Comparison of ENCODE assay signal across 1 cellular context in genomic region chr1:154272217-154272998, GRCh38.
TF ChIP-seq lines count a peak whose summit lies in the region.

TSS of gene HAX1 (plus strand) at chr1:154272629. CDS start at chr1:154272724, 95 bp downstream.

TF ChIP-seq in HEK293, 187 proteins besides CTCF, POLR2A, EP300 and RAD21 (continued from another document and continues in another):
- TF ChIP-seq ZNF518A (tag by site-specific recombination; conservative IDR thresholded peaks at IDR 0.05; ENCODE audit: low read depth): peak; percentile 41; the same call in 1 of the 2 replicates
- no peak for TF ChIP-seq ZNF394 (tag by site-specific recombination; IDR thresholded peaks at IDR 0.05; ENCODE audit: borderline replicate concordance)
- peak; percentile 16; the same call in 1 of the 2 replicates for TF ChIP-seq YY1 (tag by site-specific recombination; IDR thresholded peaks at IDR 0.05)
- TF ChIP-seq ZNF670 (tag by site-specific recombination; IDR thresholded peaks at IDR 0.05; ENCODE audit: low read depth): no peak
- peak; percentile 94 for TF ChIP-seq ZBTB21 (tag by site-specific recombination; IDR thresholded peaks at IDR 0.05)
- TF ChIP-seq PATZ1 (tag by site-specific recombination; IDR thresholded peaks at IDR 0.05): peak; percentile 84
- no peak for TF ChIP-seq GLIS1 (tag by site-specific recombination; IDR thresholded peaks at IDR 0.05)
- TF ChIP-seq ZNF785 (tag by site-specific recombination; IDR thresholded peaks at IDR 0.05): no peak
- TF ChIP-seq ZNF324 (tag by site-specific recombination; IDR thresholded peaks at IDR 0.05): no peak
- no peak for TF ChIP-seq HIC1 (tag by site-specific recombination; IDR thresholded peaks at IDR 0.05)
- peak; percentile 87 for TF ChIP-seq ZNF513 (tag by site-specific recombination; IDR thresholded peaks at IDR 0.05)
- TF ChIP-seq ZNF548 (tag by site-specific recombination; IDR thresholded peaks at IDR 0.05): no peak
- no peak for TF ChIP-seq ZNF354C (tag by site-specific recombination; IDR thresholded peaks at IDR 0.05; ENCODE audit: borderline replicate concordance, low read depth)
- TF ChIP-seq ZNF133 (tag by site-specific recombination; IDR thresholded peaks at IDR 0.05): no peak
- 0 out of 2 replicates have a peak, but pooled peaks have one; percentile 14 for TF ChIP-seq ZNF76 (tag by site-specific recombination; IDR thresholded peaks at IDR 0.05; ENCODE audit: borderline replicate concordance, low read depth)
- TF ChIP-seq ZNF792 (tag by site-specific recombination; IDR thresholded peaks at IDR 0.05): no peak
- TF ChIP-seq ZNF558 (tag by site-specific recombination; IDR thresholded peaks at IDR 0.05): no peak; the same call in 1 of the 2 replicates
- TF ChIP-seq SP3 (tag by site-specific recombination; IDR thresholded peaks at IDR 0.05): peak; percentile 93
- no peak for TF ChIP-seq GLIS2 (tag by site-specific recombination; IDR thresholded peaks at IDR 0.05)
- TF ChIP-seq ZSCAN30 (tag by site-specific recombination; IDR thresholded peaks at IDR 0.05): peak; percentile 66
- no peak for TF ChIP-seq SALL2 (tag by site-specific recombination; IDR thresholded peaks at IDR 0.05; ENCODE audit: borderline replicate concordance)
- TF ChIP-seq ZNF623 (tag by site-specific recombination; IDR thresholded peaks at IDR 0.05): no peak
- no peak for TF ChIP-seq ZNF280C (tag by site-specific recombination; IDR thresholded peaks at IDR 0.05)
- peak; percentile 97 for TF ChIP-seq ZNF629 (tag by site-specific recombination; IDR thresholded peaks at IDR 0.05)
- no peak for TF ChIP-seq ZNF426 (tag by site-specific recombination; IDR thresholded peaks at IDR 0.05)
- no peak for TF ChIP-seq ZNF174 (tag by site-specific recombination; IDR thresholded peaks at IDR 0.05)
- TF ChIP-seq ZNF776 (tag by site-specific recombination; IDR thresholded peaks at IDR 0.05; ENCODE audit: borderline replicate concordance): no peak
- peak; percentile 19; the same call in 1 of the 2 replicates for TF ChIP-seq ZFP69B (tag by site-specific recombination; IDR thresholded peaks at IDR 0.05)
- TF ChIP-seq ZNF677 (tag by site-specific recombination; IDR thresholded peaks at IDR 0.05): no peak
- TF ChIP-seq ZNF266 (tag by site-specific recombination; IDR thresholded peaks at IDR 0.05; ENCODE audit: low read depth): no peak; the same call in 1 of the 2 replicates
- no peak for TF ChIP-seq ZNF433 (tag by site-specific recombination; IDR thresholded peaks at IDR 0.05; ENCODE audit: low read depth)
- peak; percentile 72 for TF ChIP-seq KLF16 (tag by site-specific recombination; IDR thresholded peaks at IDR 0.05)
- TF ChIP-seq ZNF585B (tag by site-specific recombination; IDR thresholded peaks at IDR 0.05): no peak
- no peak for TF ChIP-seq ZNF830 (tag by site-specific recombination; IDR thresholded peaks at IDR 0.05; ENCODE audit: low read depth)
- no peak for TF ChIP-seq ZSCAN23 (tag by site-specific recombination; IDR thresholded peaks at IDR 0.05)
- no peak for TF ChIP-seq ZNF26 (tag by site-specific recombination; IDR thresholded peaks at IDR 0.05)
- peak; percentile 44; the same call in 1 of the 2 replicates for TF ChIP-seq PBX3 (CRISPR knock-in tag; IDR thresholded peaks at IDR 0.05)
- no peak for TF ChIP-seq ZNF639 (tag by site-specific recombination; IDR thresholded peaks at IDR 0.05)
- peak; percentile 59; the same call in 1 of the 2 replicates for TF ChIP-seq ZNF24 (tag by site-specific recombination; IDR thresholded peaks at IDR 0.05)
- TF ChIP-seq ZNF473 (tag by site-specific recombination; IDR thresholded peaks at IDR 0.05): no peak
- TF ChIP-seq ZNF274 (IDR thresholded peaks at IDR 0.05; ENCODE audit: low read length): no peak
- TF ChIP-seq ZNF274 (tag by site-specific recombination; IDR thresholded peaks at IDR 0.05; ENCODE audit: borderline replicate concordance): no peak
- TF ChIP-seq ZNF23 (tag by site-specific recombination; IDR thresholded peaks at IDR 0.05; ENCODE audit: borderline replicate concordance): no peak
- no peak for TF ChIP-seq OSR2 (tag by site-specific recombination; IDR thresholded peaks at IDR 0.05)
- no peak for TF ChIP-seq FEZF1 (tag by site-specific recombination; IDR thresholded peaks at IDR 0.05)
- TF ChIP-seq ZNF398 (tag by site-specific recombination; IDR thresholded peaks at IDR 0.05): no peak
